17 cellular contexts compared by ENCODE assay signal in genomic region chr6:85006362-85006761, GRCh38.
"Had no signal": no experiment of that assay in that cellular context is flagged by ENCODE, and none has a peak within 500 bp of the region (broad histone marks: within the 10 kb centered on the region; RNA-seq: fewer than 3 reads in every experiment).

No MANE protein-coding gene starts in this region.

- H3K4me3 Mint-ChIP-seq: activated naive CD4-positive, alpha-beta T cell treated with anti-CD3 and anti-CD28 coated beads, Interleukin-2, amount 50 U/mL, for 24 hours; brain; central memory CD8-positive, alpha-beta T cell; dendritic cell treated with granulocyte-macrophage colony-stimulating factor and Interleukin-4, amounts not matched to agents 40 ng/mL and 50 ng/mL, for 4 days; immature natural killer cell; naive thymus-derived CD8-positive, alpha-beta T cell; T-helper 2 cell treated with Interferon-gamma antibody and Interleukin-4, amounts not matched to agents 5 μg/mL and 100 μg/mL, for 36 hours had no signal

- H3K27me3 ChIP-seq: esophagus squamous epithelium, right lobe of liver, stomach had no signal

- H3K9me3 Mint-ChIP-seq: dendritic cell treated with granulocyte-macrophage colony-stimulating factor and Interleukin-4, amounts not matched to agents 40 ng/mL and 50 ng/mL, for 4 days; T-helper 2 cell treated with Interferon-gamma antibody and Interleukin-4, amounts not matched to agents 5 μg/mL and 100 μg/mL, for 36 hours had no signal

- H3K36me3 Mint-ChIP-seq: activated naive CD4-positive, alpha-beta T cell treated with anti-CD3 and anti-CD28 coated beads, Interleukin-2, amount 50 U/mL, for 24 hours; brain; immature natural killer cell; naive thymus-derived CD8-positive, alpha-beta T cell had no signal

- H3K36me3 ChIP-seq: esophagus squamous epithelium, right lobe of liver, stomach, thoracic aorta had no signal

- H3K9me3 ChIP-seq: esophagus squamous epithelium, mucosa of descending colon, right lobe of liver, stomach, thoracic aorta had no signal

- H3K4me3 ChIP-seq: esophagus squamous epithelium, lung, mucosa of descending colon, right lobe of liver, stomach, thoracic aorta had no signal

- H3K27ac ChIP-seq: esophagus squamous epithelium, right lobe of liver, stomach, thoracic aorta had no signal

- H3K4me1 Mint-ChIP-seq: activated naive CD4-positive, alpha-beta T cell treated with anti-CD3 and anti-CD28 coated beads, Interleukin-2, amount 50 U/mL, for 24 hours; central memory CD8-positive, alpha-beta T cell; immature natural killer cell; naive thymus-derived CD8-positive, alpha-beta T cell had no signal

- H3K4me1 ChIP-seq: esophagus squamous epithelium, right lobe of liver, stomach had no signal

- H3K27ac Mint-ChIP-seq: activated naive CD4-positive, alpha-beta T cell treated with anti-CD3 and anti-CD28 coated beads, Interleukin-2, amount 50 U/mL, for 24 hours; dendritic cell treated with granulocyte-macrophage colony-stimulating factor and Interleukin-4, amounts not matched to agents 40 ng/mL and 50 ng/mL, for 4 days; immature natural killer cell; naive thymus-derived CD8-positive, alpha-beta T cell; progenitor cell of endocrine pancreas; T-helper 2 cell treated with Interferon-gamma antibody and Interleukin-4, amounts not matched to agents 5 μg/mL and 100 μg/mL, for 36 hours had no signal

- DNase-seq: esophagus squamous epithelium; immature natural killer cell; mucosa of descending colon; naive thymus-derived CD8-positive, alpha-beta T cell; occipital lobe; right lobe of liver; stimulated activated CD4-positive, alpha-beta T cell treated with anti-CD3 and anti-CD28 coated beads, Interleukin-4, amount 100 ng/mL, for 1 hour; stomach; SW 1271 had no signal

- H3K27me3 Mint-ChIP-seq: central memory CD8-positive, alpha-beta T cell; dendritic cell treated with granulocyte-macrophage colony-stimulating factor and Interleukin-4, amounts not matched to agents 40 ng/mL and 50 ng/mL, for 4 days; progenitor cell of endocrine pancreas had no signal
